ENCODE assay signal across 11 cellular contexts in the genomic region with DNA sequence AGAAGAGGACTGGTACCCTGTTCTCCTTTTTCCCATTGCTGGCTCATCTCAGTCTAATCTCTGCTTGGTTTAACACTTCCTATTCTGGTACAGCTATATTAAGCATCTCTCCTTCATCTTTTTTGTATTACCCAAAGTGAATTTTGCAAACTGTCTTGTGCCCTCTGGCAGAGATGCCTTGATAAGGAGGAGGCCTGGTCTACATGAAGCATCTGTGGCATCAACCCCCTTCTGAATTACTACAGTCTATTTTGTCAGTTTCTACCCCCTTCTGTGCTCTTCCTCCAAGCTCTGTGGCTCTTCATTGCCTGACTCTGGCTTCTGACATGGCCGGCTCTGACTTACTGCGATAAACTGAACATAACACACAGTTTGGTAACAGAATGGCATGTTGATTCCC.
"Had no signal": no experiment of that assay in that cellular context is flagged by ENCODE, and none has a peak within 500 bp of the region (broad histone marks: within the 10 kb centered on the region; RNA-seq: fewer than 3 reads in every experiment).

No MANE protein-coding gene starts in this region.

- H3K27ac Mint-ChIP-seq: activated CD8-positive, alpha-beta T cell treated with anti-CD3 and anti-CD28 coated beads for 36 hours; activated naive CD8-positive, alpha-beta T cell; mesothelial cell of epicardium; stimulated activated effector memory CD8-positive, alpha-beta T cell treated with anti-CD3 and anti-CD28 coated beads, Interleukin-12 subunit alpha, Interleukin-12 subunit beta, amount 100 ng/mL, for 72 hours had no signal

- DNase-seq: activated CD4-positive, alpha-beta T cell treated with anti-CD3 and anti-CD28 coated beads for 48 hours; activated CD8-positive, alpha-beta T cell treated with anti-CD3 and anti-CD28 coated beads for 36 hours; activated gamma-delta T cell treated with Interleukin-2 at 50 U/mL for 16 hours; ovary; stimulated activated CD4-positive, alpha-beta T cell treated with anti-CD3 and anti-CD28 coated beads, Interleukin-1b, Interleukin-23, amount 100 ng/mL, for 48 hours; T-helper 1 cell; T1000; tibial artery had no signal

- H3K4me3 Mint-ChIP-seq: activated CD8-positive, alpha-beta T cell treated with anti-CD3 and anti-CD28 coated beads for 36 hours; activated naive CD8-positive, alpha-beta T cell; mesothelial cell of epicardium; stimulated activated effector memory CD8-positive, alpha-beta T cell treated with anti-CD3 and anti-CD28 coated beads, Interleukin-12 subunit alpha, Interleukin-12 subunit beta, amount 100 ng/mL, for 72 hours had no signal

- H3K9me3 Mint-ChIP-seq: mesothelial cell of epicardium had no signal

- H3K27me3 Mint-ChIP-seq: activated CD8-positive, alpha-beta T cell treated with anti-CD3 and anti-CD28 coated beads for 36 hours; activated naive CD8-positive, alpha-beta T cell had no signal

- H3K4me1 Mint-ChIP-seq: mesothelial cell of epicardium; stimulated activated effector memory CD8-positive, alpha-beta T cell treated with anti-CD3 and anti-CD28 coated beads, Interleukin-12 subunit alpha, Interleukin-12 subunit beta, amount 100 ng/mL, for 72 hours had no signal

- H3K36me3 Mint-ChIP-seq: activated naive CD8-positive, alpha-beta T cell; stimulated activated effector memory CD8-positive, alpha-beta T cell treated with anti-CD3 and anti-CD28 coated beads, Interleukin-12 subunit alpha, Interleukin-12 subunit beta, amount 100 ng/mL, for 72 hours had no signal

- ATAC-seq: activated CD8-positive, alpha-beta T cell treated with anti-CD3 and anti-CD28 coated beads for 36 hours; stimulated activated effector memory CD8-positive, alpha-beta T cell treated with anti-CD3 and anti-CD28 coated beads, Interleukin-12 subunit alpha, Interleukin-12 subunit beta, amount 100 ng/mL, for 72 hours had no signal
